Comparison of ENCODE assay signal across 20 cellular contexts in the genomic region with DNA sequence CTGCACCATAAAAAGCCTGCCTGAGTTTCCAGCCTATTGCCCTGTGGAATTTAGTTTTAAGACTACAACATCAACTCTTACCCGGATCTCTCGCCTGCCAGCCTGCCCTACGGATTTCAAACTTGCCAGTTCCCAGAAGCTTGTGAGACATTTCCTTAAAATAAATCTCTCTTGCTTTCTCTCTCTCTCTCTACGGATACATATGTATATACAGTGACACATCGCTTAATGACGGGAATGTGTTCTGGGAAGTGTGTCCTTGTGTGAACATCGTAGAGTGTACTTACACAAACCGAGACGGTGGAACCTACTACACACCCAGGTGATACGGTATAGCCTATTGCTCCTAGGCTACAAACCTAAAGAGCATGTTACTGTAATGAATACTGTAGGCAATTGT.
"Had no signal": no experiment of that assay in that cellular context is flagged by ENCODE, and none has a peak within 500 bp of the region (broad histone marks: within the 10 kb centered on the region; RNA-seq: fewer than 3 reads in every experiment).

No MANE protein-coding gene starts in this region.

- H3K36me3 Mint-ChIP-seq: type B pancreatic cell had no signal

- DNase-seq: cortex of kidney; effector memory CD4-positive, alpha-beta T cell; head of caudate nucleus; left colon; left ventricle myocardium superior; mesendoderm; naive B cell; occipital lobe; psoas muscle; retina; right lobe of liver; stimulated activated CD4-positive, alpha-beta T cell treated with anti-CD3 and anti-CD28 coated beads, Interleukin-2, amount 100 ng/mL, for 24 hours; stimulated activated CD4-positive, alpha-beta T cell treated with anti-CD3 and anti-CD28 coated beads, Interleukin-4, amount 100 ng/mL, for 4 hours; stimulated activated naive CD4-positive, alpha-beta T cell; uterus had no signal

- H3K79me2 ChIP-seq: hepatocyte had no signal

- H3K4me2 ChIP-seq: hepatocyte had no signal

- H3K27me3 ChIP-seq: esophagus muscularis mucosa, hepatocyte, right lobe of liver, uterus had no signal

- H3K27ac Mint-ChIP-seq: nephron, type B pancreatic cell had no signal

- H3K36me3 ChIP-seq: esophagus muscularis mucosa, right lobe of liver, uterus had no signal

- H3K4me3 ChIP-seq: esophagus muscularis mucosa, hepatocyte, lung, psoas muscle, right lobe of liver, uterus had no signal

- H3K4me1 ChIP-seq: esophagus muscularis mucosa, psoas muscle, right lobe of liver, uterus had no signal

- H2AFZ ChIP-seq: hepatocyte had no signal

- H3K4me3 Mint-ChIP-seq: naive B cell, nephron, type B pancreatic cell had no signal

- H3K4me1 Mint-ChIP-seq: nephron had no signal

- ATAC-seq: left colon, left ventricle myocardium superior, psoas muscle, right lobe of liver had no signal

- H3K9me3 ChIP-seq: esophagus muscularis mucosa, psoas muscle, right lobe of liver, uterus had no signal

- H3K9me3 Mint-ChIP-seq: nephron had no signal

- H3K27ac ChIP-seq: esophagus muscularis mucosa, hepatocyte, psoas muscle, right lobe of liver, uterus had no signal

- H3K27me3 Mint-ChIP-seq: naive B cell, type B pancreatic cell had no signal
